Comparison of ENCODE assay signal across 16 cellular contexts in the genomic region with DNA sequence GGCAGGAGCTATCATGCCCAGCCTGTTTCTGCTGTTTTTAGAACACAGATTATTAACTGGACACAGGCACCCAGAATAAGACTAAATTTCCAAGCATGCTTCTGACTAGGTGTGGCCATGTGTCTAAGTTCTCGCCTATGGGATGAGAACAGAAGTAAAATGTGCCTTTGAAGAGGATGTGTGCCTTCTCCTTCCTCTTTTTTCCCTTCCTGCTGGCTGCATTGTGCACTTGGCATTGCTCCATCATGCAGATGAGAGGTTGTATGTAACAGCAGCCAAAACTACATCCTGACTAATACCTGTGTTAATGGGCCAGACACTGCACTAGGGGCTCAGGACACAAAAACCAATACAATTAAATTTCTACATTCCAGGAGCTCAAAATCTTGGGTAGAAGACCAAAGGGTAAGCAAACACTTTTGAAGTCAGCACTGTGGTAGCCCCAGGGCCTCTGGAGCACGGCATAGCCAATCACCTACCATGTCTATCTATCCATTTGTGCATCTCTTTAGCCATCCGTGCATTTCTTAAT. TPM values are rescaled to one million over a fixed set of nuclear protein-coding genes. Genes with fewer than 3 reads are reported as not detected.
DNase-seq lines count a peak whose midpoint lies in the region; ATAC-seq and TF ChIP-seq lines count a peak whose summit lies in the region.
"Had no signal": no experiment of that assay in that cellular context is flagged by ENCODE, and none has a peak within 500 bp of the region (broad histone marks: within the 10 kb centered on the region; RNA-seq: fewer than 3 reads in every experiment).

No MANE protein-coding gene starts in this region.

- peak overlapping the region; percentile 18 for H3K27ac ChIP-seq in RWPE2 (ENCODE audit: poor library complexity, severe bottlenecking)
- peak overlapping the region; percentile 50 for H3K27ac ChIP-seq in suprapubic skin
- H3K27ac ChIP-seq: pancreas had no signal

- no peaks in the 10 kb centered on the region for H3K36me3 ChIP-seq in RWPE2 (ENCODE audit: low read depth)
- no peaks in the 10 kb centered on the region for H3K36me3 ChIP-seq in suprapubic skin
- H3K36me3 ChIP-seq: pancreas had no signal

- H3K9me3 ChIP-seq in RWPE2 (ENCODE audit: severe bottlenecking) (no peaks in the 10 kb centered on the region), suprapubic skin (no peaks in the 10 kb centered on the region)
- H3K9me3 ChIP-seq: pancreas had no signal

- WGBS in suprapubic skin: 48% methylated on average over 3 of the region's 3 CpGs

- ATAC-seq in RWPE2 (ENCODE audit: low read depth) (peak; percentile 58), HG02885 (IDR thresholded peaks at IDR 0.05; ENCODE audit: poor library complexity, unreplicated experiment) (no peak), GM21515 (IDR thresholded peaks at IDR 0.05; ENCODE audit: unreplicated experiment) (no peak)
- ATAC-seq: HCT116, left colon had no signal

- H3K27me3 ChIP-seq in RWPE2 (ENCODE audit: insufficient read depth, poor library complexity, severe bottlenecking) (no peaks in the 10 kb centered on the region), suprapubic skin (no peaks in the 10 kb centered on the region)
- H3K27me3 ChIP-seq: pancreas had no signal

- TF ChIP-seq POLR2A in suprapubic skin (IDR thresholded peaks at IDR 0.05): no peak

- H3K4me3 ChIP-seq in RWPE2 (ENCODE audit: severe bottlenecking) (no peak overlapping the region), fibroblast of mammary gland (ENCODE audit: control insufficient read depth, low read depth, low read length) (no peak overlapping the region), suprapubic skin (no peak overlapping the region)
- H3K4me3 ChIP-seq: pancreas had no signal

- TF ChIP-seq CTCF in RWPE2 (IDR thresholded peaks at IDR 0.05; ENCODE audit: poor library complexity, severe bottlenecking): no peak
- no peak for TF ChIP-seq CTCF in fibroblast of mammary gland (conservative IDR thresholded peaks at IDR 0.05; ENCODE audit: control insufficient read depth, insufficient read depth, low read depth, low read length)
- TF ChIP-seq CTCF in suprapubic skin (IDR thresholded peaks at IDR 0.05): no peak

- peak; percentile 17 for DNase-seq in activated CD8-positive, alpha-beta memory T cell treated with anti-CD3 and anti-CD28 coated beads for 24 hours
- no peak for DNase-seq in activated CD8-positive, alpha-beta memory T cell treated with anti-CD3 and anti-CD28 coated beads, Interleukin-2, amount 50 U/mL, for 48 hours
- DNase-seq in RWPE2 (ENCODE audit: low spot score) (no peak), fibroblast of mammary gland (ENCODE audit: low read depth) (peak; percentile 28), suprapubic skin (ENCODE audit: low spot score in 2 of 2) (no peak)
- DNase-seq in stimulated activated CD4-positive, alpha-beta T cell treated with anti-CD3 and anti-CD28 coated beads, Interleukin-1b, Interleukin-23, amount 100 ng/mL, for 48 hours: no peak
- DNase-seq: activated CD4-positive, CD25-positive, alpha-beta regulatory T cell; stimulated activated CD4-positive, alpha-beta T cell treated with anti-CD3 and anti-CD28 coated beads, Interleukin-2, amount 100 ng/mL, for 48 hours had no signal

- TF ChIP-seq EP300 in suprapubic skin (IDR thresholded peaks at IDR 0.05): no peak

- peaks cover 16% of the 10 kb centered on the region for H3K4me1 ChIP-seq in RWPE2 (ENCODE audit: insufficient read depth, poor library complexity, severe bottlenecking)
- peaks cover 35% of the 10 kb centered on the region for H3K4me1 ChIP-seq in suprapubic skin

RNA-seq across cellular contexts. Expression of gene RNU6-1, which starts 40.9 kb away (rescaled TPM):
- total RNA-seq in suprapubic skin: not detected
- total RNA-seq: activated T-helper 1 cell treated with anti-CD3 and anti-CD28 coated beads, Interleukin-12 subunit alpha, Interleukin-12 subunit beta, Interleukin-2, Interleukin-4 antibody, amounts not matched to agents 30 ng/mL and 10 ng/mL and 1 ng/mL, durations not matched to agents 14 hours and 24 hours and 36 hours; fibroblast of villous mesenchyme; left colon; pancreas; subcutaneous adipose tissue had no signal

RNA-seq across cellular contexts. Expression of gene SKOR1, which starts 55.4 kb away (rescaled TPM):
- total RNA-seq in suprapubic skin: 1 to 10 TPM; 1.1 to 2.3 (median 1.5) TPM
- total RNA-seq: fibroblast of villous mesenchyme had no signal

Comparison
In these comparisons a context has a peak if more than half of its experiments do, and no peak if none do; other contexts are left out.
1. DNase-seq: peak in activated CD8-positive, alpha-beta memory T cell treated with anti-CD3 and anti-CD28 coated beads for 24 hours (single experiment) and fibroblast of mammary gland (single experiment); none in activated CD8-positive, alpha-beta memory T cell treated with anti-CD3 and anti-CD28 coated beads, Interleukin-2, amount 50 U/mL, for 48 hours (single experiment), RWPE2 (single experiment), suprapubic skin (0 of 2) and stimulated activated CD4-positive, alpha-beta T cell treated with anti-CD3 and anti-CD28 coated beads, Interleukin-1b, Interleukin-23, amount 100 ng/mL, for 48 hours (single experiment).